19 cellular contexts compared by ENCODE assay signal in the genomic region with DNA sequence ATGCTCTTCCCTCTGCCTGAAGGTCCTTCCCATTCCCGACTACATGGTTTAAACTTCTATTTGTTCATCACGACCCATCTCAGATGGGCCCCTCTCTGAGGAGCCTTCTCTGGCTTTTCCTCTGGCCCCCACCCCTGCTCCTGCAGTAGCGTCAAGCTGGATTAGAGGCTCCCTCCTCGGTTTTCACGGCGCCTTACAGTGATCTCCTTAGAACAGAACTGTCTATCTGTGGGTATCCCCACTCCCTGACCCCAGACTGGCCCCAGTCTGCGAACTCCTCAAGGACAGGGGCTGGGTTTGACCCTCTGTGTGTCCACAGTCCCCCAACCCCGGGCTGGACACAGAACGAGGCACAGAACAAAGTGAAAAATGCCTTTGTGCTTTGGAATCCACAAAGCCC. TPM values are rescaled to one million over a fixed set of nuclear protein-coding genes. Genes with fewer than 3 reads are reported as not detected.
A peak's percentile ranks its signal among the peaks of the same experiment; 100 is the strongest.
DNase-seq lines count a peak whose midpoint lies in the region; ATAC-seq and TF ChIP-seq lines count a peak whose summit lies in the region.
"Had no signal": no experiment of that assay in that cellular context is flagged by ENCODE, and none has a peak within 500 bp of the region (broad histone marks: within the 10 kb centered on the region; RNA-seq: fewer than 3 reads in every experiment).

No MANE protein-coding gene starts in this region.

- H3K27ac Mint-ChIP-seq in CD8-positive, alpha-beta memory T cell: peak overlapping the region in 3 of 8 donors; percentile 35 to 63 (median 48)
- peak overlapping the region; percentile 68 for H3K27ac Mint-ChIP-seq in mesothelial cell of epicardium
- H3K27ac Mint-ChIP-seq in stimulated activated naive B cell treated with anti-CD40 and anti-IgM and Interleukin-4, amounts not matched to agents 10 μg/mL and 1 μg/mL and 100 μg/mL, for 72 hours: peak overlapping the region; percentile 88
- H3K27ac Mint-ChIP-seq in activated CD8-positive, alpha-beta T cell treated with anti-CD3 and anti-CD28 coated beads, Interleukin-2, amount 10 ng/mL, durations not matched to agents 7 days and 5 days: no peak overlapping the region
- H3K27ac Mint-ChIP-seq: activated CD4-positive, alpha-beta T cell treated with anti-CD3 and anti-CD28 coated beads, Interleukin-2, amount 10 ng/mL, durations not matched to agents 24 days and 14 days; T-helper 2 cell treated with Interferon-gamma antibody and Interleukin-4, amounts not matched to agents 5 μg/mL and 100 μg/mL, for 36 hours had no signal

- no peak overlapping the region for H3K4me3 ChIP-seq in CD8-positive, alpha-beta memory T cell (ENCODE audit: low read length)
- peak overlapping the region; percentile 4; the same call in 1 of the 2 replicates for H3K4me3 ChIP-seq in WERI-Rb-1 (ENCODE audit: low read depth, low read length)
- H3K4me3 ChIP-seq: gastrocnemius medialis, smooth muscle cell, upper lobe of right lung had no signal

- CTCF ChIA-PET in CD8-positive, alpha-beta memory T cell (lab: Charles Lee): interaction anchor here (1.3 to 3.6 kb wide), 3 partner anchors 10 to 23 kb away, joined by 4 to 17 read pairs (median 16); no protein-coding TSS in a partner anchor
- CTCF ChIA-PET in activated CD8-positive, alpha-beta T cell treated with anti-CD3 and anti-CD28 coated beads, Interleukin-2, amount 10 ng/mL, durations not matched to agents 7 days and 5 days (lab: Charles Lee): interaction anchor here (1.7 to 4.5 kb wide), 3 partner anchors 12 to 24 kb away, joined by 5 to 27 read pairs (median 9); no protein-coding TSS in a partner anchor

- H3K36me3 ChIP-seq in CD8-positive, alpha-beta memory T cell (ENCODE audit: insufficient read depth, low read length): peaks cover 3% of the 10 kb centered on the region
- H3K36me3 ChIP-seq in WERI-Rb-1: peaks cover 14% of the 10 kb centered on the region
- H3K36me3 ChIP-seq: gastrocnemius medialis, upper lobe of right lung had no signal

- H3K4me3 Mint-ChIP-seq in CD8-positive, alpha-beta memory T cell: peak overlapping the region in 5 of 7 donors; percentile 26 to 65 (median 43)
- H3K4me3 Mint-ChIP-seq in mesothelial cell of epicardium: no peak overlapping the region
- H3K4me3 Mint-ChIP-seq in stimulated activated naive B cell treated with anti-CD40 and anti-IgM and Interleukin-4, amounts not matched to agents 10 μg/mL and 1 μg/mL and 100 μg/mL, for 72 hours: no peak overlapping the region
- no peak overlapping the region for H3K4me3 Mint-ChIP-seq in activated CD8-positive, alpha-beta T cell treated with anti-CD3 and anti-CD28 coated beads, Interleukin-2, amount 10 ng/mL, durations not matched to agents 7 days and 5 days
- H3K4me3 Mint-ChIP-seq: activated CD4-positive, alpha-beta T cell treated with anti-CD3 and anti-CD28 coated beads, Interleukin-2, amount 10 ng/mL, durations not matched to agents 24 days and 14 days; T-helper 2 cell treated with Interferon-gamma antibody and Interleukin-4, amounts not matched to agents 5 μg/mL and 100 μg/mL, for 36 hours had no signal

- TF ChIP-seq CTCF in WERI-Rb-1 (IDR thresholded peaks at IDR 0.05; ENCODE audit: low read depth, low read length): no peak
- no peak for TF ChIP-seq CTCF in mesothelial cell of epicardium (IDR thresholded peaks at IDR 0.05; ENCODE audit: unreplicated experiment)

- H3K27me3 ChIP-seq in CD8-positive, alpha-beta memory T cell (ENCODE audit: insufficient read depth, low read length, poor library complexity, severe bottlenecking): no peaks in the 10 kb centered on the region
- no peaks in the 10 kb centered on the region for H3K27me3 ChIP-seq in WERI-Rb-1 (ENCODE audit: insufficient read depth, low read depth, severe bottlenecking)
- H3K27me3 ChIP-seq: gastrocnemius medialis, upper lobe of right lung had no signal

- POLR2A ChIA-PET in CD8-positive, alpha-beta memory T cell (lab: Charles Lee): no interaction called here
- POLR2A ChIA-PET in activated CD8-positive, alpha-beta T cell treated with anti-CD3 and anti-CD28 coated beads, Interleukin-2, amount 10 ng/mL, durations not matched to agents 7 days and 5 days (lab: Charles Lee): interaction anchor here (0.9 kb wide), 1 partner anchor 13 kb away, joined by 3 read pairs; no protein-coding TSS in a partner anchor

- no peak for ATAC-seq in stimulated activated naive B cell treated with anti-CD40 and anti-IgM and Interleukin-4, amounts not matched to agents 10 μg/mL and 1 μg/mL and 100 μg/mL, for 72 hours (replicated peaks)
- ATAC-seq in activated CD8-positive, alpha-beta T cell treated with anti-CD3 and anti-CD28 coated beads, Interleukin-2, amount 10 ng/mL, durations not matched to agents 7 days and 5 days: no peak
- no peak for ATAC-seq in HG02840 (IDR thresholded peaks at IDR 0.05; ENCODE audit: low FRiP score, unreplicated experiment)
- ATAC-seq: gastrocnemius medialis, PC-3, Right ventricle myocardium inferior, upper lobe of right lung had no signal

- H3K27ac ChIP-seq in CD8-positive, alpha-beta memory T cell (ENCODE audit: low read depth, low read length): no peak overlapping the region
- peak overlapping the region; percentile 76 for H3K27ac ChIP-seq in WERI-Rb-1
- H3K27ac ChIP-seq: gastrocnemius medialis, upper lobe of right lung had no signal

- peaks cover 10 to 27% (median 21%) of the 10 kb centered on the region in 3 donors for H3K4me1 Mint-ChIP-seq in CD8-positive, alpha-beta memory T cell
- H3K4me1 Mint-ChIP-seq in mesothelial cell of epicardium: peaks cover 29% of the 10 kb centered on the region
- H3K4me1 Mint-ChIP-seq in stimulated activated naive B cell treated with anti-CD40 and anti-IgM and Interleukin-4, amounts not matched to agents 10 μg/mL and 1 μg/mL and 100 μg/mL, for 72 hours: peaks cover 8 to 20% of the 10 kb centered on the region in 2 donors
- peaks cover 17% of the 10 kb centered on the region for H3K4me1 Mint-ChIP-seq in activated CD8-positive, alpha-beta T cell treated with anti-CD3 and anti-CD28 coated beads, Interleukin-2, amount 10 ng/mL, durations not matched to agents 7 days and 5 days (ENCODE audit: low read depth)

- peaks cover 0 to 33% (median 5%) of the 10 kb centered on the region in 3 donors for H3K36me3 Mint-ChIP-seq in CD8-positive, alpha-beta memory T cell
- H3K36me3 Mint-ChIP-seq in mesothelial cell of epicardium: no peaks in the 10 kb centered on the region
- no peaks in the 10 kb centered on the region for H3K36me3 Mint-ChIP-seq in stimulated activated naive B cell treated with anti-CD40 and anti-IgM and Interleukin-4, amounts not matched to agents 10 μg/mL and 1 μg/mL and 100 μg/mL, for 72 hours
- no peaks in the 10 kb centered on the region for H3K36me3 Mint-ChIP-seq in activated CD8-positive, alpha-beta T cell treated with anti-CD3 and anti-CD28 coated beads, Interleukin-2, amount 10 ng/mL, durations not matched to agents 7 days and 5 days (ENCODE audit: low read depth)

- H3K27me3 Mint-ChIP-seq in CD8-positive, alpha-beta memory T cell: no peaks in the 10 kb centered on the region
- peaks cover 11% of the 10 kb centered on the region for H3K27me3 Mint-ChIP-seq in mesothelial cell of epicardium (ENCODE audit: low read depth)
- H3K27me3 Mint-ChIP-seq in stimulated activated naive B cell treated with anti-CD40 and anti-IgM and Interleukin-4, amounts not matched to agents 10 μg/mL and 1 μg/mL and 100 μg/mL, for 72 hours: peaks cover 9 to 10% of the 10 kb centered on the region in 2 donors
- H3K27me3 Mint-ChIP-seq in activated CD8-positive, alpha-beta T cell treated with anti-CD3 and anti-CD28 coated beads, Interleukin-2, amount 10 ng/mL, durations not matched to agents 7 days and 5 days (ENCODE audit: low read depth): no peaks in the 10 kb centered on the region

- peaks cover 15% of the 10 kb centered on the region for H3K4me1 ChIP-seq in CD8-positive, alpha-beta memory T cell (ENCODE audit: insufficient read depth, low read length)

- H3K9me3 ChIP-seq in CD8-positive, alpha-beta memory T cell (ENCODE audit: low read length): no peaks in the 10 kb centered on the region
- no peaks in the 10 kb centered on the region for H3K9me3 ChIP-seq in WERI-Rb-1 (ENCODE audit: severe bottlenecking)
- H3K9me3 ChIP-seq: gastrocnemius medialis, upper lobe of right lung had no signal

- DNase-seq in CD8-positive, alpha-beta memory T cell: no peak
- DNase-seq in WERI-Rb-1: peak; percentile 73
- DNase-seq in mesothelial cell of epicardium (ENCODE audit: low spot score in 2 of 2, unreplicated experiment in 2 of 2): no peak
- no peak for DNase-seq in stimulated activated naive B cell treated with anti-CD40 and anti-IgM and Interleukin-4, amounts not matched to agents 10 μg/mL and 1 μg/mL and 100 μg/mL, for 72 hours
- DNase-seq in cerebellar cortex (ENCODE audit: low spot score): no peak
- no peak for DNase-seq in activated CD8-positive, alpha-beta T cell treated with anti-CD3 and anti-CD28 coated beads, Interleukin-2, amount 10 ng/mL, durations not matched to agents 7 days and 5 days
- DNase-seq: activated CD4-positive, alpha-beta T cell treated with anti-CD3 and anti-CD28 coated beads, Interleukin-2, amount 10 ng/mL, durations not matched to agents 24 days and 14 days; activated T-cell treated with anti-CD3 and anti-CD28 coated beads, Interleukin-2, amount 50 U/mL, for 48 hours; dermis blood vessel endothelial cell; gastrocnemius medialis; NCI-H510A; PC-3; stimulated activated CD4-positive, alpha-beta T cell treated with anti-CD3 and anti-CD28 coated beads, Interleukin-2, amount 100 ng/mL, for 24 hours; upper lobe of right lung had no signal

- no peaks in the 10 kb centered on the region for H3K9me3 Mint-ChIP-seq in CD8-positive, alpha-beta memory T cell
- H3K9me3 Mint-ChIP-seq in mesothelial cell of epicardium: no peaks in the 10 kb centered on the region
- no peaks in the 10 kb centered on the region for H3K9me3 Mint-ChIP-seq in stimulated activated naive B cell treated with anti-CD40 and anti-IgM and Interleukin-4, amounts not matched to agents 10 μg/mL and 1 μg/mL and 100 μg/mL, for 72 hours
- H3K9me3 Mint-ChIP-seq in activated CD8-positive, alpha-beta T cell treated with anti-CD3 and anti-CD28 coated beads, Interleukin-2, amount 10 ng/mL, durations not matched to agents 7 days and 5 days (ENCODE audit: insufficient read depth): no peaks in the 10 kb centered on the region
- H3K9me3 Mint-ChIP-seq: activated CD4-positive, alpha-beta T cell treated with anti-CD3 and anti-CD28 coated beads, Interleukin-2, amount 10 ng/mL, durations not matched to agents 24 days and 14 days; T-helper 2 cell treated with Interferon-gamma antibody and Interleukin-4, amounts not matched to agents 5 μg/mL and 100 μg/mL, for 36 hours had no signal

RNA-seq across cellular contexts. Expression of gene PLEKHB1, which starts 2.8 kb away (rescaled TPM):
- total RNA-seq in CD8-positive, alpha-beta memory T cell: 10 to 100 TPM in 1 of 2 experiments, 1 to 10 TPM in 1; 9.1 to 10.3 TPM
- 70.1 TPM for polyA plus RNA-seq in CD8-positive, alpha-beta memory T cell
- 6.1 to 9.0 TPM (median 8.0 TPM) in 3 replicates for total RNA-seq in mesothelial cell of epicardium
- total RNA-seq in activated CD8-positive, alpha-beta T cell treated with anti-CD3 and anti-CD28 coated beads, Interleukin-2, amount 10 ng/mL, durations not matched to agents 7 days and 5 days: 10 to 100 TPM in 1 of 2 experiments, 1 to 10 TPM in 1; 10.0 to 11.6 TPM
- total RNA-seq: bronchial epithelial cell had no signal

RNA-seq across cellular contexts. Expression of gene FAM168A, which starts 51.3 kb away (rescaled TPM):
- 10 to 100 TPM; 11.7 to 13.1 TPM for total RNA-seq in CD8-positive, alpha-beta memory T cell
- 2.5 TPM for polyA plus RNA-seq in CD8-positive, alpha-beta memory T cell
- 60.9 to 63.5 TPM (median 61.8 TPM) in 3 replicates for total RNA-seq in mesothelial cell of epicardium
- 10 to 100 TPM; 25.9 to 27.8 TPM for total RNA-seq in activated CD8-positive, alpha-beta T cell treated with anti-CD3 and anti-CD28 coated beads, Interleukin-2, amount 10 ng/mL, durations not matched to agents 7 days and 5 days

Comparison
In these comparisons a context has a peak if more than half of its experiments do, and no peak if none do; other contexts are left out.
1. H3K4me3 Mint-ChIP-seq: peak in CD8-positive, alpha-beta memory T cell (5 of 7); none in mesothelial cell of epicardium (single experiment), stimulated activated naive B cell treated with anti-CD40 and anti-IgM and Interleukin-4, amounts not matched to agents 10 μg/mL and 1 μg/mL and 100 μg/mL, for 72 hours (0 of 2) and activated CD8-positive, alpha-beta T cell treated with anti-CD3 and anti-CD28 coated beads, Interleukin-2, amount 10 ng/mL, durations not matched to agents 7 days and 5 days (single experiment).